Comparison of ENCODE assay signal across 9 cellular contexts in genomic region chr9:126862461-126862830, GRCh38. TPM values are rescaled to one million over a fixed set of nuclear protein-coding genes. Genes with fewer than 3 reads are reported as not detected.
DNase-seq lines count a peak whose midpoint lies in the region; ATAC-seq and TF ChIP-seq lines count a peak whose summit lies in the region.
"Had no signal": no experiment of that assay in that cellular context is flagged by ENCODE, and none has a peak within 500 bp of the region (broad histone marks: within the 10 kb centered on the region; RNA-seq: fewer than 3 reads in every experiment).

No MANE protein-coding gene starts in this region.

- H3K9ac ChIP-seq in endocrine pancreas (ENCODE audit: control insufficient read depth, insufficient read depth, low read length): no peak overlapping the region

- H3K9me3 ChIP-seq in CD8-positive, alpha-beta T cell (ENCODE audit: low read length): no peaks in the 10 kb centered on the region
- H3K9me3 ChIP-seq in endocrine pancreas (ENCODE audit: control insufficient read depth, low read length): no peaks in the 10 kb centered on the region

- CTCF ChIA-PET in CD8-positive, alpha-beta T cell (lab: Charles Lee): interaction anchor here (1.3 kb wide), 1 partner anchor 12 kb away, joined by 3 read pairs; no protein-coding TSS in a partner anchor

- no peak overlapping the region for H3K4me3 ChIP-seq in CD8-positive, alpha-beta T cell (ENCODE audit: low read depth, low read length)
- peak overlapping the region; percentile 30 for H3K4me3 ChIP-seq in endocrine pancreas (ENCODE audit: control insufficient read depth, insufficient read depth, low read length)

- H3K4me1 ChIP-seq in CD8-positive, alpha-beta T cell (ENCODE audit: insufficient read depth, low read length): peaks cover 30% of the 10 kb centered on the region
- peaks cover 3% of the 10 kb centered on the region for H3K4me1 ChIP-seq in endocrine pancreas (ENCODE audit: control insufficient read depth, insufficient read depth, low read length)

- POLR2A ChIA-PET in CD8-positive, alpha-beta T cell (lab: Charles Lee): interaction anchor here (0.6 kb wide), 1 partner anchor 68 kb away, joined by 3 read pairs; no protein-coding TSS in a partner anchor

- no peak for ATAC-seq in CD8-positive, alpha-beta T cell
- ATAC-seq in HG02763 (IDR thresholded peaks at IDR 0.05; ENCODE audit: unreplicated experiment) (no peak), HG03159 (IDR thresholded peaks at IDR 0.05; ENCODE audit: unreplicated experiment) (no peak), HG02840 (IDR thresholded peaks at IDR 0.05; ENCODE audit: low FRiP score, unreplicated experiment) (no peak)

- no peaks in the 10 kb centered on the region for H3K27me3 ChIP-seq in CD8-positive, alpha-beta T cell (ENCODE audit: insufficient read depth, low read length)
- no peaks in the 10 kb centered on the region for H3K27me3 ChIP-seq in endocrine pancreas (ENCODE audit: control insufficient read depth, insufficient read depth, low read length)

- H3K36me3 ChIP-seq in CD8-positive, alpha-beta T cell (ENCODE audit: insufficient read depth, low read length): no peaks in the 10 kb centered on the region
- H3K36me3 ChIP-seq in endocrine pancreas (ENCODE audit: control insufficient read depth, insufficient read depth, low read length): no peaks in the 10 kb centered on the region

- H3K36me3 Mint-ChIP-seq in CD8-positive, alpha-beta T cell: peaks cover 31% of the 10 kb centered on the region
- H3K36me3 Mint-ChIP-seq in neural crest cell (ENCODE audit: low read depth): no peaks in the 10 kb centered on the region

- intact Hi-C loops in CD8-positive, alpha-beta T cell (cut with DNase I, micrococcal nuclease): loop anchor here in 1 of 2 experiments (5.0 kb wide), 1 partner anchor 140 kb away; no protein-coding TSS in a partner anchor

- H3K4me1 Mint-ChIP-seq in CD8-positive, alpha-beta T cell (ENCODE audit: low read depth): peaks cover 36% of the 10 kb centered on the region
- H3K4me1 Mint-ChIP-seq in neural crest cell: peaks cover 26% of the 10 kb centered on the region

- H3K27ac ChIP-seq in CD8-positive, alpha-beta T cell (ENCODE audit: low read depth, low read length): no peak overlapping the region

- H3K9me3 Mint-ChIP-seq in CD8-positive, alpha-beta T cell: no peaks in the 10 kb centered on the region
- H3K9me3 Mint-ChIP-seq in neural crest cell: no peaks in the 10 kb centered on the region

- peak overlapping the region; percentile 85 for H3K4me3 Mint-ChIP-seq in CD8-positive, alpha-beta T cell
- peak overlapping the region; percentile 90 for H3K4me3 Mint-ChIP-seq in neural crest cell

- no peak for TF ChIP-seq CTCF in CD8-positive, alpha-beta T cell (IDR thresholded peaks at IDR 0.05)
- no peak for TF ChIP-seq CTCF in neural crest cell (conservative IDR thresholded peaks at IDR 0.05)

- peak overlapping the region; percentile 46 for H3K27ac Mint-ChIP-seq in CD8-positive, alpha-beta T cell
- no peak overlapping the region for H3K27ac Mint-ChIP-seq in neural crest cell (ENCODE audit: unreplicated experiment)

- no peak for DNase-seq in CD8-positive, alpha-beta T cell
- DNase-seq in NAMALWA (ENCODE audit: low spot score) (peak; percentile 33), neural crest cell (ENCODE audit: low read depth, low spot score) (no peak)
- no peak for DNase-seq in activated CD8-positive, alpha-beta memory T cell treated with anti-CD3 and anti-CD28 coated beads, Interleukin-2, amount 50 U/mL, for 4 hours
- DNase-seq: NCI-H774 had no signal

- H3K27me3 Mint-ChIP-seq in CD8-positive, alpha-beta T cell (ENCODE audit: low read depth): no peaks in the 10 kb centered on the region
- peaks cover 15% of the 10 kb centered on the region for H3K27me3 Mint-ChIP-seq in neural crest cell (ENCODE audit: low read depth)

RNA-seq across cellular contexts. Expression of gene ZBTB34, which starts 2.0 kb away (rescaled TPM):
- 1 to 10 TPM; 3.0 to 3.3 TPM for total RNA-seq in CD8-positive, alpha-beta T cell
- total RNA-seq in neural crest cell: 16.1 and 16.9 TPM in 2 replicates

RNA-seq across cellular contexts. Expression of gene RALGPS1, which starts 52.1 kb away (rescaled TPM):
- 1 to 10 TPM; 4.9 to 5.4 TPM for total RNA-seq in CD8-positive, alpha-beta T cell
- 10.8 and 11.7 TPM in 2 replicates for total RNA-seq in neural crest cell

RNA-seq across cellular contexts. Expression of gene ZBTB43, which starts 57.6 kb away (rescaled TPM):
- 10 to 100 TPM; 55.7 to 65.0 TPM for total RNA-seq in CD8-positive, alpha-beta T cell
- 14.5 and 23.0 TPM in 2 replicates for total RNA-seq in neural crest cell
